Comparison of ENCODE assay signal across 1 cellular context in the genomic region with DNA sequence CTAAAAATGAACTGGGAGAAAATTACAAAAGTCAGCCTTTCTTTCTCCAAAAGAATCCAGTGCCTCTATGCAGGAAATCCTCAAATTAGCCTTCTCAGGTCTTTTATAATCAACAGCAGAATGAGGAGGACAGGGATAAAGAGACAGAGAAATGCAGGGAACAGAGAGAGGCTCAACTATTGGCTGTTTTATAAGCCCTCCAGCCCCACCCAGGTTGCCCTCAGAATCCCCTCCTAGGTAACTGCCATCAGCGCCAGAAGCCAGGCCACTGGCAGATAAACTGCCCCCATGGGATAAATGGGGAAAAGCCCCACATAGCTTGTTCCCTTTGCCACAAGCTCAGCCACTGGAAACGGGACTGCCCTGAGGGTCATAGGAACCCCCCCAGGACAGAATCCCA.
TF ChIP-seq lines count a peak whose summit lies in the region.

No MANE protein-coding gene starts in this region.

TF ChIP-seq in IMR-90, 13 proteins besides CTCF, POLR2A, EP300 and RAD21:
- TF ChIP-seq RCOR1 (IDR thresholded peaks at IDR 0.05; ENCODE audit: insufficient replicate concordance, low read length) = no peak
- no peak for TF ChIP-seq FOS (IDR thresholded peaks at IDR 0.05; ENCODE audit: low read depth, low read length)
- TF ChIP-seq RFX5 (IDR thresholded peaks at IDR 0.05; ENCODE audit: low read depth, low read length) = no peak
- TF ChIP-seq SMC3 (IDR thresholded peaks at IDR 0.05; ENCODE audit: low read depth, low read length) = no peak
- TF ChIP-seq CEBPB (IDR thresholded peaks at IDR 0.05; ENCODE audit: low read depth, low read length) = no peak
- TF ChIP-seq, protein P1, sequence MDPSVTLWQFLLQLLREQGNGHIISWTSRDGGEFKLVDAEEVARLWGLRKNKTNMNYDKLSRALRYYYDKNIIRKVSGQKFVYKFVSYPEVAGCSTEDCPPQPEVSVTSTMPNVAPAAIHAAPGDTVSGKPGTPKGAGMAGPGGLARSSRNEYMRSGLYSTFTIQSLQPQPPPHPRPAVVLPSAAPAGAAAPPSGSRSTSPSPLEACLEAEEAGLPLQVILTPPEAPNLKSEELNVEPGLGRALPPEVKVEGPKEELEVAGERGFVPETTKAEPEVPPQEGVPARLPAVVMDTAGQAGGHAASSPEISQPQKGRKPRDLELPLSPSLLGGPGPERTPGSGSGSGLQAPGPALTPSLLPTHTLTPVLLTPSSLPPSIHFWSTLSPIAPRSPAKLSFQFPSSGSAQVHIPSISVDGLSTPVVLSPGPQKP (IDR thresholded peaks at IDR 0.05; ENCODE audit: borderline replicate concordance, low read depth, low read length) = no peak
- TF ChIP-seq CHD1 (IDR thresholded peaks at IDR 0.05; ENCODE audit: low read depth, low read length) = no peak
- no peak for TF ChIP-seq MXI1 (IDR thresholded peaks at IDR 0.05; ENCODE audit: borderline replicate concordance, low read depth, low read length)
- no peak for TF ChIP-seq USF2 (IDR thresholded peaks at IDR 0.05; ENCODE audit: low read depth, low read length)
- TF ChIP-seq MAZ (IDR thresholded peaks at IDR 0.05; ENCODE audit: borderline replicate concordance, low read depth, low read length) = no peak
- TF ChIP-seq NFE2L2 (IDR thresholded peaks at IDR 0.05; ENCODE audit: low read depth, low read length) = no peak
